Comparison of ENCODE assay signal across 10 cellular contexts in genomic region chr6:1254326-1254725, GRCh38. TPM values are rescaled to one million over a fixed set of nuclear protein-coding genes. Genes with fewer than 3 reads are reported as not detected.
"Had no signal": no experiment of that assay in that cellular context is flagged by ENCODE, and none has a peak within 500 bp of the region (broad histone marks: within the 10 kb centered on the region; RNA-seq: fewer than 3 reads in every experiment).

No MANE protein-coding gene starts in this region.

- H3K4me3 ChIP-seq: K562 had no signal

- H3K36me3 Mint-ChIP-seq: IgD-negative memory B cell had no signal

- H3K27me3 Mint-ChIP-seq: IgD-negative memory B cell had no signal

- H3K27ac ChIP-seq: HL-60, KMS-11 had no signal

- DNase-seq: IMR-90, KBM-7, KG1 had no signal

- H3K27ac Mint-ChIP-seq: IgD-negative memory B cell had no signal

- ATAC-seq: HepG2, K562 had no signal

- H3K4me3 Mint-ChIP-seq: IgD-negative memory B cell had no signal

- FAIRE-seq: HepG2, HTR-8/SVneo, K562 had no signal

RNA-seq across cellular contexts. Expression of gene FOXQ1, which starts 57.6 kb away (rescaled TPM):
- total RNA-seq: HT1080, IMR-90, K562 had no signal
- polyA plus RNA-seq: IgD-negative memory B cell, IMR-90, K562 had no signal
